10 cellular contexts compared by ENCODE assay signal in genomic region chr19:50221087-50221486, GRCh38. TPM values are rescaled to one million over a fixed set of nuclear protein-coding genes. Genes with fewer than 3 reads are reported as not detected.
"Had no signal": no experiment of that assay in that cellular context is flagged by ENCODE, and none has a peak within 500 bp of the region (broad histone marks: within the 10 kb centered on the region; RNA-seq: fewer than 3 reads in every experiment).

No MANE protein-coding gene starts in this region.

- DNase-seq: GM23248, GOT3, H9, HCEC 1CT, IMR-90, KBM-7 had no signal

- H3K9ac ChIP-seq: GM23248, KMS-11 had no signal

- H2AFZ ChIP-seq: GM23248 had no signal

- FAIRE-seq: H54 had no signal

- H3K4me3 ChIP-seq: GM23248 had no signal

- H3K4me2 ChIP-seq: KMS-11 had no signal

- H3K27ac ChIP-seq: GM23248, HL-60, KMS-11 had no signal

RNA-seq across cellular contexts. Expression of gene MYH14, which starts 17.7 kb away (rescaled TPM):
- total RNA-seq: GM23248, HT1080, IMR-90 had no signal
- polyA plus RNA-seq: GM23248, IMR-90 had no signal

RNA-seq across cellular contexts. Expression of gene IZUMO2, which starts 58.0 kb away (rescaled TPM):
- total RNA-seq: GM23248, H9, HT1080, IMR-90 had no signal
- polyA plus RNA-seq: GM23248, IMR-90 had no signal
